14 cellular contexts compared by ENCODE assay signal in genomic region chr1:226872455-226872854, GRCh38. TPM values are rescaled to one million over a fixed set of nuclear protein-coding genes. Genes with fewer than 3 reads are reported as not detected.
A peak's percentile ranks its signal among the peaks of the same experiment; 100 is the strongest.
DNase-seq lines count a peak whose midpoint lies in the region; ATAC-seq and TF ChIP-seq lines count a peak whose summit lies in the region.
"Had no signal": no experiment of that assay in that cellular context is flagged by ENCODE, and none has a peak within 500 bp of the region (broad histone marks: within the 10 kb centered on the region; RNA-seq: fewer than 3 reads in every experiment).

No MANE protein-coding gene starts in this region.

- DNase-seq in Caco-2 (peak in 1 of 2 experiments; percentile 29), OCI-M1 (lab: John Stamatoyannopoulos, UW) (peak; percentile 28), dermis blood vessel endothelial cell (peak; percentile 73), NCI-H2171 (lab: John Stamatoyannopoulos, UW) (no peak), iPS-NIHi7 (ENCODE audit: extremely low spot score) (no peak), kidney glomerular epithelial cell (lab: John Stamatoyannopoulos, UW) (no peak)
- DNase-seq in natural killer cell treated with Interleukin-12 subunit alpha and Interleukin-12 subunit beta and Interleukin-15 and Interleukin-18, amount 100 ng/mL, for 72 hours (ENCODE audit: low spot score), result no peak
- DNase-seq: aorta; C1 segment of cervical spinal cord; effector CD8-positive, alpha-beta T cell; naive B cell; NCI-H2171 treated with DMSO at 0.1 percent for 48 hours; SK-N-SH had no signal

- no peak overlapping the region for H3K27ac Mint-ChIP-seq in Caco-2 (ENCODE audit: unreplicated experiment)
- H3K27ac Mint-ChIP-seq in natural killer cell treated with Interleukin-12 subunit alpha and Interleukin-12 subunit beta and Interleukin-15 and Interleukin-18, amount 100 ng/mL, for 72 hours, result peak overlapping the region in 1 of 2 donors; percentile 43

- no peak overlapping the region for H3K4me3 ChIP-seq in Caco-2 (ENCODE audit: low read depth, low read length)

- H3K36me3 ChIP-seq in Caco-2 (ENCODE audit: control insufficient read depth, insufficient read depth, low read length), result no peaks in the 10 kb centered on the region

- peaks cover 7% of the 10 kb centered on the region for H3K4me1 Mint-ChIP-seq in Caco-2 (ENCODE audit: low read depth, unreplicated experiment)
- peaks cover 10 to 15% of the 10 kb centered on the region in 2 donors for H3K4me1 Mint-ChIP-seq in natural killer cell treated with Interleukin-12 subunit alpha and Interleukin-12 subunit beta and Interleukin-15 and Interleukin-18, amount 100 ng/mL, for 72 hours (ENCODE audit: low read depth in 2 of 2)

- no peaks in the 10 kb centered on the region for H3K27me3 Mint-ChIP-seq in Caco-2 (ENCODE audit: insufficient read depth, unreplicated experiment)
- H3K27me3 Mint-ChIP-seq in natural killer cell treated with Interleukin-12 subunit alpha and Interleukin-12 subunit beta and Interleukin-15 and Interleukin-18, amount 100 ng/mL, for 72 hours, result no peaks in the 10 kb centered on the region
- H3K27me3 Mint-ChIP-seq: naive B cell had no signal

- ATAC-seq in natural killer cell treated with Interleukin-12 subunit alpha and Interleukin-12 subunit beta and Interleukin-15 and Interleukin-18, amount 100 ng/mL, for 72 hours, result no peak
- no peak for ATAC-seq in GM18909 (IDR thresholded peaks at IDR 0.05; ENCODE audit: poor library complexity, unreplicated experiment)

- H3K4me3 Mint-ChIP-seq in Caco-2 (ENCODE audit: unreplicated experiment), result peak overlapping the region; percentile 87
- H3K4me3 Mint-ChIP-seq in natural killer cell treated with Interleukin-12 subunit alpha and Interleukin-12 subunit beta and Interleukin-15 and Interleukin-18, amount 100 ng/mL, for 72 hours, result peak overlapping the region; percentile 54

- POLR2A ChIA-PET in Caco-2 (lab: Charles Lee), result no interaction called here

- BruUV-seq in Caco-2 (replicated peaks; lab: Mats Ljungman, UMichigan), result no TSS peak

- no peaks in the 10 kb centered on the region for H3K9me3 ChIP-seq in Caco-2
- H3K9me3 ChIP-seq: SK-N-SH had no signal

- intact Hi-C loops in Caco-2 (cut with micrococcal nuclease; ENCODE audit: unreplicated experiment), result loop anchor here (5.0 kb wide), 1 partner anchor 70 kb away; the partner anchor contains the start of gene COQ8A

- peaks cover 13% of the 10 kb centered on the region for H3K36me3 Mint-ChIP-seq in Caco-2 (ENCODE audit: insufficient read depth, unreplicated experiment)
- no peaks in the 10 kb centered on the region for H3K36me3 Mint-ChIP-seq in natural killer cell treated with Interleukin-12 subunit alpha and Interleukin-12 subunit beta and Interleukin-15 and Interleukin-18, amount 100 ng/mL, for 72 hours

- TF ChIP-seq CTCF in Caco-2 (IDR thresholded peaks at IDR 0.05; ENCODE audit: insufficient read depth in 1 of 2, low read depth in 1 of 2, low read length in 1 of 2, severe bottlenecking in 1 of 2, unreplicated experiment in 1 of 2), result no peak

- H3K27me3 ChIP-seq in Caco-2 (replicated peaks; ENCODE audit: control insufficient read depth, insufficient read depth, low read length), result no peaks in the 10 kb centered on the region

- H3K4me1 ChIP-seq in Caco-2, result no peaks in the 10 kb centered on the region

- H3K9me3 Mint-ChIP-seq in Caco-2 (ENCODE audit: unreplicated experiment), result no peaks in the 10 kb centered on the region
- no peaks in the 10 kb centered on the region for H3K9me3 Mint-ChIP-seq in natural killer cell treated with Interleukin-12 subunit alpha and Interleukin-12 subunit beta and Interleukin-15 and Interleukin-18, amount 100 ng/mL, for 72 hours
- H3K9me3 Mint-ChIP-seq: naive B cell had no signal

- CTCF ChIA-PET in Caco-2 (lab: Charles Lee), result no interaction called here

RNA-seq across cellular contexts. Expression of gene PSEN2, which starts 2.0 kb away (rescaled TPM):
- total RNA-seq in Caco-2 (2022) (34.7 and 37.5 TPM in 2 replicates), dermis blood vessel endothelial cell (45.8 and 53.9 TPM in 2 replicates)
- total RNA-seq in natural killer cell treated with Interleukin-12 subunit alpha and Interleukin-12 subunit beta and Interleukin-15 and Interleukin-18, amount 100 ng/mL, for 72 hours, result 10 to 100 TPM; 20.3 to 21.8 TPM

Comparison
In these comparisons a context has a peak if more than half of its experiments do, and no peak if none do; other contexts are left out.
1. DNase-seq: peak in OCI-M1 (single experiment) and dermis blood vessel endothelial cell (single experiment); none in natural killer cell treated with Interleukin-12 subunit alpha and Interleukin-12 subunit beta and Interleukin-15 and Interleukin-18, amount 100 ng/mL, for 72 hours (single experiment), NCI-H2171 (single experiment), iPS-NIHi7 (single experiment) and kidney glomerular epithelial cell (single experiment).